8 cellular contexts compared by ENCODE assay signal in genomic region chr12:82685721-82686222, GRCh38. TPM values are rescaled to one million over a fixed set of nuclear protein-coding genes. Genes with fewer than 3 reads are reported as not detected.
DNase-seq lines count a peak whose midpoint lies in the region; ATAC-seq, FAIRE-seq and TF ChIP-seq lines count a peak whose summit lies in the region.

No MANE protein-coding gene starts in this region.

- peak; percentile 70 for ATAC-seq in HG03378 (IDR thresholded peaks at IDR 0.05; ENCODE audit: unreplicated experiment)

- H3K9ac ChIP-seq in kidney (ENCODE audit: low read length in 2 of 2) = peak overlapping the region; percentile 70 to 90

- intact Hi-C loops in kidney (cut with DNase I) = no loop called here

- peak overlapping the region; percentile 92 to 99 for H3K27ac ChIP-seq in kidney (ENCODE audit: low read depth in 2 of 2, low read length in 2 of 2)

- H3K36me3 ChIP-seq in kidney (ENCODE audit: control insufficient read depth in 1 of 2, insufficient read depth in 2 of 2, low read length in 2 of 2) = no peaks in the 10 kb centered on the region

- H3K4me3 ChIP-seq in kidney (ENCODE audit: low read length in 2 of 2) = peak overlapping the region; percentile 84 to 94

- peak; percentile 33 for FAIRE-seq in kidney (lab: Jason Lieb, UNC)

- no peaks in the 10 kb centered on the region for H3K9me3 ChIP-seq in kidney (ENCODE audit: control insufficient read depth in 1 of 2, low read length in 2 of 2)

- DNase-seq in Ammon's horn (ENCODE audit: low spot score) (peak; percentile 98), NCI-H446 (lab: John Stamatoyannopoulos, UW) (peak; percentile 82 to 95), cerebellar nuclear complex (lab: John Stamatoyannopoulos, UW) (peak; percentile 82 to 97), kidney (peak; percentile 98)
- DNase-seq in activated CD4-positive, CD25-positive, alpha-beta regulatory T cell treated with anti-CD3 and anti-CD28 coated beads, Interleukin-2, amount 50 U/mL, for 72 hours = peak; percentile 86
- peak; percentile 78 to 81 for DNase-seq in stimulated activated CD4-positive, alpha-beta T cell treated with anti-CD3 and anti-CD28 coated beads, Interleukin-15, amount 100 ng/mL, for 1 hour (ENCODE audit: low read depth in 1 of 2, low spot score in 1 of 2)

- TF ChIP-seq CTCF in kidney (IDR thresholded peaks at IDR 0.05; ENCODE audit: borderline replicate concordance, extremely low read depth, insufficient read depth) = peak; percentile 99

- TF ChIP-seq POLR2A in GM19193 (IDR thresholded peaks at IDR 0.05; ENCODE audit: extremely low read depth, insufficient read depth, insufficient read length) = peak; percentile 45

- H3K4me1 ChIP-seq in kidney (ENCODE audit: control insufficient read depth in 1 of 2, insufficient read depth in 1 of 2, low read depth in 1 of 2, low read length in 2 of 2) = peaks cover 0 to 7% of the 10 kb centered on the region in 2 donors

RNA-seq across cellular contexts. Expression of gene TMTC2, which starts 0.9 kb away (rescaled TPM):
- 32.9 TPM for total RNA-seq in kidney
- polyA plus RNA-seq in kidney (ENCODE audit: insufficient read depth, low read depth, low replicate concordance) = 6.0 TPM

Comparison
In these comparisons a context has a peak if more than half of its experiments do, and no peak if none do; other contexts are left out.
1. Peak in every context shown above with its lines: DNase-seq, ATAC-seq, H3K4me3 ChIP-seq and H3K27ac ChIP-seq.